Comparison of ENCODE assay signal across 1 cellular context in the genomic region with DNA sequence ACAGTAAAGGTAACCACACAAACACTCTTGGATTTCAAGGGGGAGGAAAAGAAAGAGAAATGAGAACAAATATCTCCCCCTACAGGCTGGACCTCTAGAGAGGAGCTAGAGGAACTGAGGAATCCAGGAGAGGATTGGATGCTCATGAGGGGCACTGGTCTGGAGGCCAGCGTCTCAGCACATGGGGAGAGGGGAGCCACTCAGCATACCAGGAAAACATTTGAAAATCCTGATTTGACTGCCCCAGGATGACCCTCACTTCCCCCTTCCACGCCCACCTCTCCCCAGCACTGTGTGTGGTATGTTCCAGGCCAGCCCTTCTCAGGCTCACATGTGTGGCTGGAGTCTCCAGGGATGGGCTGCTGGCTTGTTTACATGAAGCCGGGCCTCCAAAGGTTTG.
TF ChIP-seq lines count a peak whose summit lies in the region.

No MANE protein-coding gene starts in this region.

TF ChIP-seq in K562, 482 proteins besides CTCF, POLR2A, EP300 and RAD21 (continued from another document):
- TF ChIP-seq, protein P1, sequence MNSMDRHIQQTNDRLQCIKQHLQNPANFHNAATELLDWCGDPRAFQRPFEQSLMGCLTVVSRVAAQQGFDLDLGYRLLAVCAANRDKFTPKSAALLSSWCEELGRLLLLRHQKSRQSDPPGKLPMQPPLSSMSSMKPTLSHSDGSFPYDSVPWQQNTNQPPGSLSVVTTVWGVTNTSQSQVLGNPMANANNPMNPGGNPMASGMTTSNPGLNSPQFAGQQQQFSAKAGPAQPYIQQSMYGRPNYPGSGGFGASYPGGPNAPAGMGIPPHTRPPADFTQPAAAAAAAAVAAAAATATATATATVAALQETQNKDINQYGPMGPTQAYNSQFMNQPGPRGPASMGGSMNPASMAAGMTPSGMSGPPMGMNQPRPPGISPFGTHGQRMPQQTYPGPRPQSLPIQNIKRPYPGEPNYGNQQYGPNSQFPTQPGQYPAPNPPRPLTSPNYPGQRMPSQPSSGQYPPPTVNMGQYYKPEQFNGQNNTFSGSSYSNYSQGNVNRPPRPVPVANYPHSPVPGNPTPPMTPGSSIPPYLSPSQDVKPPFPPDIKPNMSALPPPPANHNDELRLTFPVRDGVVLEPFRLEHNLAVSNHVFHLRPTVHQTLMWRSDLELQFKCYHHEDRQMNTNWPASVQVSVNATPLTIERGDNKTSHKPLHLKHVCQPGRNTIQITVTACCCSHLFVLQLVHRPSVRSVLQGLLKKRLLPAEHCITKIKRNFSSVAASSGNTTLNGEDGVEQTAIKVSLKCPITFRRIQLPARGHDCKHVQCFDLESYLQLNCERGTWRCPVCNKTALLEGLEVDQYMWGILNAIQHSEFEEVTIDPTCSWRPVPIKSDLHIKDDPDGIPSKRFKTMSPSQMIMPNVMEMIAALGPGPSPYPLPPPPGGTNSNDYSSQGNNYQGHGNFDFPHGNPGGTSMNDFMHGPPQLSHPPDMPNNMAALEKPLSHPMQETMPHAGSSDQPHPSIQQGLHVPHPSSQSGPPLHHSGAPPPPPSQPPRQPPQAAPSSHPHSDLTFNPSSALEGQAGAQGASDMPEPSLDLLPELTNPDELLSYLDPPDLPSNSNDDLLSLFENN (IDR thresholded peaks at IDR 0.05; ENCODE audit: low read depth in 2 of 2, low read length in 2 of 2): no peak
- TF ChIP-seq, protein P2, sequence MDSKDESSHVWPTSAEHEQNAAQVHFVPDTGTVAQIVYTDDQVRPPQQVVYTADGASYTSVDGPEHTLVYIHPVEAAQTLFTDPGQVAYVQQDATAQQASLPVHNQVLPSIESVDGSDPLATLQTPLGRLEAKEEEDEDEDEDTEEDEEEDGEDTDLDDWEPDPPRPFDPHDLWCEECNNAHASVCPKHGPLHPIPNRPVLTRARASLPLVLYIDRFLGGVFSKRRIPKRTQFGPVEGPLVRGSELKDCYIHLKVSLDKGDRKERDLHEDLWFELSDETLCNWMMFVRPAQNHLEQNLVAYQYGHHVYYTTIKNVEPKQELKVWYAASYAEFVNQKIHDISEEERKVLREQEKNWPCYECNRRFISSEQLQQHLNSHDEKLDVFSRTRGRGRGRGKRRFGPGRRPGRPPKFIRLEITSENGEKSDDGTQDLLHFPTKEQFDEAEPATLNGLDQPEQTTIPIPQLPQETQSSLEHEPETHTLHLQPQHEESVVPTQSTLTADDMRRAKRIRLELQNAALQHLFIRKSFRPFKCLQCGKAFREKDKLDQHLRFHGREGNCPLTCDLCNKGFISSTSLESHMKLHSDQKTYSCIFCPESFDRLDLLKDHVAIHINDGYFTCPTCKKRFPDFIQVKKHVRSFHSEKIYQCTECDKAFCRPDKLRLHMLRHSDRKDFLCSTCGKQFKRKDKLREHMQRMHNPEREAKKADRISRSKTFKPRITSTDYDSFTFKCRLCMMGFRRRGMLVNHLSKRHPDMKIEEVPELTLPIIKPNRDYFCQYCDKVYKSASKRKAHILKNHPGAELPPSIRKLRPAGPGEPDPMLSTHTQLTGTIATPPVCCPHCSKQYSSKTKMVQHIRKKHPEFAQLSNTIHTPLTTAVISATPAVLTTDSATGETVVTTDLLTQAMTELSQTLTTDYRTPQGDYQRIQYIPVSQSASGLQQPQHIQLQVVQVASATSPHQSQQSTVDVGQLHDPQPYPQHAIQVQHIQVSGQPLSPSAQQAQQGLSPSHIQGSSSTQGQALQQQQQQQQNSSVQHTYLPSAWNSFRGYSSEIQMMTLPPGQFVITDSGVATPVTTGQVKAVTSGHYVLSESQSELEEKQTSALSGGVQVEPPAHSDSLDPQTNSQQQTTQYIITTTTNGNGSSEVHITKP (IDR thresholded peaks at IDR 0.05; ENCODE audit: partially characterized antibody): peak; percentile 39
- TF ChIP-seq SP1 (CRISPR knock-in tag; IDR thresholded peaks at IDR 0.05) (no peak), SMARCA5 (IDR thresholded peaks at IDR 0.05) (no peak), RBM22 (IDR thresholded peaks at IDR 0.05; ENCODE audit: low read depth, low read length, poor library complexity, severe bottlenecking) (no peak), ETV5 (CRISPR knock-in tag; IDR thresholded peaks at IDR 0.05; ENCODE audit: low read depth) (no peak)
